ENCODE assay signal across 13 cellular contexts in the genomic region with DNA sequence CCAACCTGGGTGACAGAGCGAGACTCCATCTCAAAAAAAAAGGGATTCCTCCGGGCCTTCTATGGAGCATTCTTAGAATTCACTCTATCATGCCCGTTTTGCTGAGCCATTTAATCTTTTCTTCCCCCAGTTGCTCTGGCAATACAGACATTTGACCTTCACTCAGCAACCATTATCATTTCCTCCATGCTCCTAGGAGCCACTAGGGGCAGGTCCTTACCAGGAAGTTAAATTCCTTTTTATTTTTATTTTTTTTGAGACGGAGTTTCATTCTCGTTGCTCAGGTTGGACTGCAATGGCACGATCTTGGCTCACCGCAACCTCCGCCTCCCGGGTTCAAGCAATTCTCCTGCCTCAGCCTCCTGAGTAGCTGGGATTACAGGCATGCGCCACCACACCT. TPM values are rescaled to one million over a fixed set of nuclear protein-coding genes. Genes with fewer than 3 reads are reported as not detected.
DNase-seq lines count a peak whose midpoint lies in the region; ATAC-seq, FAIRE-seq and TF ChIP-seq lines count a peak whose summit lies in the region.
"Had no signal": no experiment of that assay in that cellular context is flagged by ENCODE, and none has a peak within 500 bp of the region (broad histone marks: within the 10 kb centered on the region; RNA-seq: fewer than 3 reads in every experiment).

No MANE protein-coding gene starts in this region.

- FAIRE-seq in K562 (lab: Jason Lieb, UNC), result peak; percentile 23

- no peak overlapping the region for H3K4ac ChIP-seq in H9 (ENCODE audit: low read depth, low read length)

- no peak overlapping the region for H2BK20ac ChIP-seq in H9 (ENCODE audit: low read depth, low read length, poor library complexity, severe bottlenecking)

- H3K9ac ChIP-seq in H9 (ENCODE audit: extremely low read depth, insufficient read length, low read length), result no peak overlapping the region
- no peak overlapping the region for H3K9ac ChIP-seq in K562 (ENCODE audit: insufficient read depth in 1 of 2, low read depth in 2 of 2, low read length in 2 of 2)

- no peak overlapping the region for H4K91ac ChIP-seq in H9 (ENCODE audit: insufficient read length, low read depth, low read length)

- H3K23me2 ChIP-seq in H9 (ENCODE audit: insufficient read length, low read depth, low read length, poor library complexity, severe bottlenecking), result no peaks in the 10 kb centered on the region

- H3K9me1 ChIP-seq in K562 (ENCODE audit: control insufficient read depth, insufficient read depth, low read length), result no peaks in the 10 kb centered on the region

- H2AFZ ChIP-seq in H9 (ENCODE audit: low read length), result no peak overlapping the region
- H2AFZ ChIP-seq in K562 (ENCODE audit: low read depth, low read length), result peak overlapping the region; percentile 45; the same call in 1 of the 2 replicates

- H3K9me3 Mint-ChIP-seq in H9, result no peaks in the 10 kb centered on the region
- no peaks in the 10 kb centered on the region for H3K9me3 Mint-ChIP-seq in activated T-cell treated with anti-CD3 and anti-CD28 coated beads, Interleukin-2, amount 50 U/mL, for 72 hours
- H3K9me3 Mint-ChIP-seq: memory B cell; stimulated activated naive CD8-positive, alpha-beta T cell treated with anti-CD3 and anti-CD28 coated beads, Interleukin-15, Interleukin-2, amounts not matched to agents 100 ng/mL and 50 ng/mL, for 24 hours had no signal

- no peak overlapping the region for H3T11ph ChIP-seq in H9 (ENCODE audit: low read length)

- no peak overlapping the region for H3K4me3 Mint-ChIP-seq in H9
- H3K4me3 Mint-ChIP-seq in activated T-cell treated with anti-CD3 and anti-CD28 coated beads, Interleukin-2, amount 50 U/mL, for 72 hours, result no peak overlapping the region
- H3K4me3 Mint-ChIP-seq: memory B cell; stimulated activated naive CD8-positive, alpha-beta T cell treated with anti-CD3 and anti-CD28 coated beads, Interleukin-15, Interleukin-2, amounts not matched to agents 100 ng/mL and 50 ng/mL, for 24 hours had no signal

- no peak for TF ChIP-seq EP300 in K562 (IDR thresholded peaks at IDR 0.05; ENCODE audit: low read length)

- H3K27ac Mint-ChIP-seq in H9, result no peak overlapping the region; a peak in 1 of 7 replicates
- no peak overlapping the region for H3K27ac Mint-ChIP-seq in activated T-cell treated with anti-CD3 and anti-CD28 coated beads, Interleukin-2, amount 50 U/mL, for 72 hours
- H3K27ac Mint-ChIP-seq: memory B cell; stimulated activated naive CD8-positive, alpha-beta T cell treated with anti-CD3 and anti-CD28 coated beads, Interleukin-15, Interleukin-2, amounts not matched to agents 100 ng/mL and 50 ng/mL, for 24 hours had no signal

- no peak overlapping the region for H2AK5ac ChIP-seq in H9 (ENCODE audit: insufficient read length, low read length)

- H3K4me1 ChIP-seq in H9 (ENCODE audit: insufficient read depth, low read length), result no peaks in the 10 kb centered on the region
- H3K4me1 ChIP-seq in K562 (replicated peaks in 1 of 2; ENCODE audit: control insufficient read depth in 2 of 2, insufficient read depth in 2 of 2, low read length in 2 of 2), result peaks cover 0 to 7% of the 10 kb centered on the region in 2 experiments; a peak in 3 of 5 replicates

- H3K27ac ChIP-seq in H9 (ENCODE audit: insufficient read length, low read depth, low read length) (no peak overlapping the region), K562 (ENCODE audit: extremely low read depth, low read depth, low read length) (no peak overlapping the region)

- no peak overlapping the region for H2BK120ac ChIP-seq in H9 (ENCODE audit: low read depth, low read length, poor library complexity, severe bottlenecking)

- H3K18ac ChIP-seq in H9 (ENCODE audit: insufficient read length, low read depth, low read length), result no peak overlapping the region

- H3K36me3 ChIP-seq in BJ (ENCODE audit: control insufficient read depth, insufficient read depth, low read length) (no peaks in the 10 kb centered on the region), K562 (ENCODE audit: control insufficient read depth, insufficient read depth, low read length) (no peaks in the 10 kb centered on the region)

- no peaks in the 10 kb centered on the region for H4K20me1 ChIP-seq in H9 (ENCODE audit: control insufficient read depth, insufficient read depth, insufficient read length)
- no peaks in the 10 kb centered on the region for H4K20me1 ChIP-seq in K562 (replicated peaks; ENCODE audit: control insufficient read depth, insufficient read depth, low read length)

- intact Hi-C loops in K562 (cut with micrococcal nuclease), result no loop called here

- no peak overlapping the region for H3K14ac ChIP-seq in H9 (ENCODE audit: insufficient read depth, low read length)

- no peak overlapping the region for H4K5ac ChIP-seq in H9 (ENCODE audit: insufficient read length, low read depth, low read length)

- DNase-seq in BJ (ENCODE audit: low read depth), result no peak
- no peak for DNase-seq in H9
- DNase-seq in K562 (ENCODE audit: extremely low read depth in 1 of 4, low spot score in 3 of 4), result peak; percentile 32 to 46 (median 39)
- no peak for DNase-seq in left lobe of liver (ENCODE audit: low spot score)
- DNase-seq in T1000 (lab: John Stamatoyannopoulos, UW), result no peak
- no peak for DNase-seq in activated T-cell treated with anti-CD3 and anti-CD28 coated beads, Interleukin-2, amount 50 U/mL, for 72 hours
- no peak for DNase-seq in activated CD4-positive, CD25-positive, alpha-beta regulatory T cell treated with anti-CD3 and anti-CD28 coated beads, Interleukin-2, amount 50 U/mL, for 72 hours
- DNase-seq in GM19238 (ENCODE audit: insufficient read length, low spot score), result no peak
- DNase-seq: activated CD4-positive, alpha-beta T cell treated with anti-CD3 and anti-CD28 coated beads, Interleukin-2, amount 50 U/mL, for 4 hours; NCI-H774; stimulated activated CD4-positive, alpha-beta T cell treated with anti-CD3 and anti-CD28 coated beads, Interleukin-4, amount 100 ng/mL, for 24 hours had no signal

- H3K9me3 ChIP-seq in H9 (ENCODE audit: control insufficient read depth, low read depth, low read length), result no peaks in the 10 kb centered on the region
- H3K9me3 ChIP-seq in K562 (replicated peaks; ENCODE audit: control insufficient read depth, insufficient read depth, low read depth, low read length), result no peaks in the 10 kb centered on the region; the same call in 1 of the 2 replicates

- no peaks in the 10 kb centered on the region for H3K79me2 ChIP-seq in H9 (ENCODE audit: insufficient read depth, low read length)
- no peaks in the 10 kb centered on the region for H3K79me2 ChIP-seq in K562 (ENCODE audit: control insufficient read depth, insufficient read depth, low read length)

- H2BK5ac ChIP-seq in H9 (ENCODE audit: insufficient read length, low read length), result no peak overlapping the region

- no peak overlapping the region for H3K23ac ChIP-seq in H9 (ENCODE audit: insufficient read length, low read depth, low read length)

- in situ Hi-C loops in K562 (cut with MboI), result no loop called here

- H3K4me2 ChIP-seq in H9 (ENCODE audit: insufficient read depth, insufficient read length, low read length) (no peak overlapping the region), K562 (ENCODE audit: insufficient read depth, low read length) (no peak overlapping the region)

- CTCF ChIA-PET in BJ (lab: Yijun Ruan, JAX) (interaction anchor here (0.5 kb wide), 1 partner anchor 129 kb away, joined by 3 read pairs; no protein-coding TSS in a partner anchor), K562 (lab: Yijun Ruan, JAX; ENCODE audit: low intra/inter-chr PET ratio) (no interaction called here)

- H3K4me3 ChIP-seq in BJ (ENCODE audit: low read depth, low read length), result no peak overlapping the region
- H3K4me3 ChIP-seq in K562, result no peak overlapping the region

- H3K4me1 Mint-ChIP-seq in H9, result peaks cover 0 to 5% of the 10 kb centered on the region in 2 experiments; a peak in 1 of 4 replicates
- peaks cover 6% of the 10 kb centered on the region for H3K4me1 Mint-ChIP-seq in activated T-cell treated with anti-CD3 and anti-CD28 coated beads, Interleukin-2, amount 50 U/mL, for 72 hours (ENCODE audit: low read depth)
- H3K4me1 Mint-ChIP-seq: memory B cell had no signal

- H3K56ac ChIP-seq in H9 (ENCODE audit: insufficient read length, low read depth, low read length), result no peak overlapping the region

- no peak for TF ChIP-seq RAD21 in K562 (CRISPR knock-in tag; conservative IDR thresholded peaks at IDR 0.05 in 1 of 2, IDR thresholded peaks at IDR 0.05 in 1 of 2)

- no peak overlapping the region for H2BK12ac ChIP-seq in H9 (ENCODE audit: insufficient read length, low read depth, low read length)

- H3K27me3 ChIP-seq in BJ (ENCODE audit: control insufficient read depth, insufficient read depth, low read length), result peaks cover 11% of the 10 kb centered on the region; the same call in 1 of the 2 replicates
- no peaks in the 10 kb centered on the region for H3K27me3 ChIP-seq in H9 (ENCODE audit: insufficient read depth, low read length)
- H3K27me3 ChIP-seq in K562 (ENCODE audit: control insufficient read depth in 2 of 2, insufficient read depth in 2 of 2, low read length in 2 of 2), result peaks cover 4 to 8% of the 10 kb centered on the region in 2 experiments; a peak in 3 of 5 replicates

- POLR2A ChIA-PET in BJ (lab: Charles Lee), result no interaction called here
- POLR2A ChIA-PET in K562 (lab: Yijun Ruan, JAX), result no interaction called here

- TF ChIP-seq CTCF in BJ (IDR thresholded peaks at IDR 0.05; ENCODE audit: insufficient read depth, low read depth, low read length) (peak; percentile 23; the same call in 1 of the 2 replicates), H9 (conservative IDR thresholded peaks at IDR 0.05) (peak; percentile 51; the same call in 2 of the 3 replicates), K562 (IDR thresholded peaks at IDR 0.05 in 2 of 3, conservative IDR thresholded peaks at IDR 0.05 in 1 of 3; ENCODE audit: insufficient read depth in 2 of 3, low read depth in 1 of 3, low read length in 3 of 3) (peak; percentile 33 to 49 (median 35); a peak in 4 of 6 replicates)

- H2BK15ac ChIP-seq in H9 (ENCODE audit: low read depth, low read length), result no peak overlapping the region

- WGBS in H9 (ENCODE audit: extremely low coverage, insufficient read length, low lambda C conversion rate), result no CpG with 5 or more reads among the region's 10 CpGs
- 23% methylated on average over 5 of the region's 10 CpGs for WGBS in K562 (ENCODE audit: insufficient coverage, low coverage, missing lambda C conversion rate)

- no peaks in the 10 kb centered on the region for H3K79me1 ChIP-seq in H9 (ENCODE audit: insufficient read depth, low read depth, low read length, poor library complexity, severe bottlenecking)

- H3K27me3 Mint-ChIP-seq in H9 (ENCODE audit: low read depth), result peaks cover 3% of the 10 kb centered on the region
- H3K27me3 Mint-ChIP-seq in activated T-cell treated with anti-CD3 and anti-CD28 coated beads, Interleukin-2, amount 50 U/mL, for 72 hours (ENCODE audit: low read depth), result no peaks in the 10 kb centered on the region
- H3K27me3 Mint-ChIP-seq: memory B cell had no signal

- H3K36me3 Mint-ChIP-seq in H9 (ENCODE audit: insufficient read depth in 1 of 3, low read depth in 3 of 3), result no peaks in the 10 kb centered on the region
- H3K36me3 Mint-ChIP-seq in activated T-cell treated with anti-CD3 and anti-CD28 coated beads, Interleukin-2, amount 50 U/mL, for 72 hours (ENCODE audit: insufficient read depth in 2 of 2), result no peaks in the 10 kb centered on the region
- H3K36me3 Mint-ChIP-seq: memory B cell had no signal

- no TSS peak for BruUV-seq in K562 (replicated peaks; lab: Mats Ljungman, UMichigan)

- H4K8ac ChIP-seq in H9 (replicated peaks; ENCODE audit: insufficient read length, low read depth, low read length), result no peak overlapping the region

- TF ChIP-seq POLR2A in K562 (conservative IDR thresholded peaks at IDR 0.05), result no peak

- peak; percentile 86 for ATAC-seq in K562
- ATAC-seq in left lobe of liver, result peak; percentile 31
- ATAC-seq in activated T-cell treated with anti-CD3 and anti-CD28 coated beads, Interleukin-2, amount 50 U/mL, for 72 hours (replicated peaks in 1 of 2), result no peak

RNA-seq across cellular contexts. Expression of a gene that starts 9.7 kb away (rescaled TPM):
- polyA plus RNA-seq in BJ (2011; rRNA removed), result 0.05 TPM in 1 of 2 replicates, not detected in the other
- not detected in 2 replicates for polyA minus RNA-seq in BJ (2011; rRNA and poly(A)+ RNA removed)
- 29.9 and 30.9 TPM in 2 replicates for total RNA-seq in H9 (2021)
- 0.30 and 0.32 TPM in 2 replicates for total RNA-seq in K562 (2011; cell fraction: chromatin; rRNA removed; ENCODE audit: low replicate concordance)
- total RNA-seq in K562 (2011; cell fraction: nucleolus; rRNA removed), result under 0.01 and 0.39 TPM in 2 replicates
- total RNA-seq in K562 (2011; cell fraction: nucleoplasm; rRNA removed), result 0.31 and 0.59 TPM in 2 replicates
- 1.4 TPM in 1 of 2 replicates, not detected in the other for total RNA-seq in K562 (2014; rRNA removed)
- total RNA-seq in K562 (2014; rRNA removed; fragmentation: Illumina TruSeq; extraction: Trizol), result 0.04 and 0.06 TPM in 2 replicates
- 0.07 TPM in 1 of 2 replicates, not detected in the other for total RNA-seq in K562 (2015; rRNA removed; fragmentation: Illumina TruSeq; extraction: Trizol)
- total RNA-seq in K562 (2021), result 0.27 and 0.34 TPM in 2 replicates
- 0.14 and 0.16 TPM in 2 replicates for polyA plus RNA-seq in K562 (2011; rRNA removed)
- polyA plus RNA-seq in K562 (2011; cell fraction: cytosol; rRNA removed), result 0.03 and 0.13 TPM in 2 replicates
- polyA plus RNA-seq in K562 (2011; cell fraction: nucleus; rRNA removed), result 0.40 and 0.88 TPM in 2 replicates
- polyA plus RNA-seq in K562 (2012), result 0.04 and 0.09 TPM in 2 replicates
- polyA plus RNA-seq in K562 (2014; fragmentation: Illumina TruSeq; extraction: Trizol), result 0.03 and 0.19 TPM in 2 replicates
- under 1 TPM in 1 of 2 experiments, not detected in 1; 0.18 TPM for polyA plus RNA-seq in K562 (2014; fragmentation: Nextera tagmentation; extraction: Ambion mirVana)
- polyA plus RNA-seq in K562 (2014; rRNA removed), result 0.09 TPM in 1 of 2 replicates, not detected in the other
- 0.04 TPM in 1 of 2 replicates, not detected in the other for polyA minus RNA-seq in K562 (2011; rRNA and poly(A)+ RNA removed)
- polyA minus RNA-seq in K562 (2011; cell fraction: cytosol; rRNA and poly(A)+ RNA removed), result 0.27 TPM in 1 of 2 replicates, not detected in the other
- polyA minus RNA-seq in K562 (2011; cell fraction: nucleus; rRNA and poly(A)+ RNA removed), result 0.11 and 0.13 TPM in 2 replicates
- 51.4 TPM for total RNA-seq in left lobe of liver
- 1 to 10 TPM in 1 of 2 donors, under 1 TPM in 1; 0.69 to 1.9 TPM for total RNA-seq in activated T-cell treated with anti-CD3 and anti-CD28 coated beads, Interleukin-2, amount 50 U/mL, for 72 hours

RNA-seq across cellular contexts. Expression of a gene that starts 38.6 kb away (rescaled TPM):
- polyA plus RNA-seq in BJ (2011; rRNA removed) (14.3 and 18.1 TPM in 2 replicates), K562 (2011; rRNA removed) (1.5 and 2.4 TPM in 2 replicates), K562 (2014; fragmentation: Illumina TruSeq; extraction: Trizol) (1.9 and 2.2 TPM in 2 replicates), K562 (2014; fragmentation: Nextera tagmentation; extraction: Ambion mirVana) (1 to 10 TPM; 1.7 to 2.0 TPM), K562 (2014; rRNA removed) (1.7 TPM in 2 replicates)
- 11.9 and 14.9 TPM in 2 replicates for polyA minus RNA-seq in BJ (2011; rRNA and poly(A)+ RNA removed)
- total RNA-seq in H9 (2021) (6.2 and 6.5 TPM in 2 replicates), K562 (2014; rRNA removed) (1.4 and 1.6 TPM in 2 replicates), K562 (2014; rRNA removed; fragmentation: Illumina TruSeq; extraction: Trizol) (1.2 and 1.6 TPM in 2 replicates), K562 (2015; rRNA removed; fragmentation: Illumina TruSeq; extraction: Trizol) (0.54 and 0.68 TPM in 2 replicates), K562 (2021) (1.4 and 2.0 TPM in 2 replicates), left lobe of liver (1.4 TPM)
- total RNA-seq in K562 (2011; cell fraction: chromatin; rRNA removed; ENCODE audit: low replicate concordance), result 3.5 and 4.6 TPM in 2 replicates
- total RNA-seq in K562 (2011; cell fraction: nucleolus; rRNA removed), result 1.7 and 2.0 TPM in 2 replicates
- 3.4 and 5.6 TPM in 2 replicates for total RNA-seq in K562 (2011; cell fraction: nucleoplasm; rRNA removed)
- 1.1 and 2.3 TPM in 2 replicates for polyA plus RNA-seq in K562 (2011; cell fraction: cytosol; rRNA removed)
- polyA plus RNA-seq in K562 (2011; cell fraction: nucleus; rRNA removed), result 1.2 and 1.7 TPM in 2 replicates
- polyA plus RNA-seq in K562 (2012), result 1.4 and 2.7 TPM in 2 replicates
- 2.3 and 2.7 TPM in 2 replicates for polyA minus RNA-seq in K562 (2011; rRNA and poly(A)+ RNA removed)
- 1.0 and 1.8 TPM in 2 replicates for polyA minus RNA-seq in K562 (2011; cell fraction: cytosol; rRNA and poly(A)+ RNA removed)
- polyA minus RNA-seq in K562 (2011; cell fraction: nucleus; rRNA and poly(A)+ RNA removed), result 0.40 and 1.1 TPM in 2 replicates
- total RNA-seq in activated T-cell treated with anti-CD3 and anti-CD28 coated beads, Interleukin-2, amount 50 U/mL, for 72 hours, result 1 to 10 TPM; 4.3 to 4.8 TPM

RNA-seq across cellular contexts. Expression of a gene that starts 42.2 kb away (rescaled TPM):
- polyA plus RNA-seq in BJ (2011; rRNA removed) (37.1 and 39.8 TPM in 2 replicates), K562 (2011; rRNA removed) (26.8 and 44.3 TPM in 2 replicates), K562 (2014; fragmentation: Illumina TruSeq; extraction: Trizol) (26.5 and 36.4 TPM in 2 replicates), K562 (2014; fragmentation: Nextera tagmentation; extraction: Ambion mirVana) (10 to 100 TPM in 1 of 2 experiments, 1 to 10 TPM in 1; 9.4 to 13.7 TPM), K562 (2014; rRNA removed) (20.8 and 21.5 TPM in 2 replicates)
- 55.2 and 62.7 TPM in 2 replicates for polyA minus RNA-seq in BJ (2011; rRNA and poly(A)+ RNA removed)
- total RNA-seq in H9 (2021) (93.0 and 102 TPM in 2 replicates), K562 (2014; rRNA removed) (16.4 and 25.1 TPM in 2 replicates), K562 (2014; rRNA removed; fragmentation: Illumina TruSeq; extraction: Trizol) (17.6 and 22.0 TPM in 2 replicates), K562 (2015; rRNA removed; fragmentation: Illumina TruSeq; extraction: Trizol) (21.6 and 23.6 TPM in 2 replicates), K562 (2021) (38.2 and 40.6 TPM in 2 replicates), left lobe of liver (29.3 TPM)
- 127 and 201 TPM in 2 replicates for total RNA-seq in K562 (2011; cell fraction: chromatin; rRNA removed; ENCODE audit: low replicate concordance)
- total RNA-seq in K562 (2011; cell fraction: nucleolus; rRNA removed), result 62.0 and 71.8 TPM in 2 replicates
- total RNA-seq in K562 (2011; cell fraction: nucleoplasm; rRNA removed), result 97.2 and 112 TPM in 2 replicates
- 16.8 and 22.3 TPM in 2 replicates for polyA plus RNA-seq in K562 (2011; cell fraction: cytosol; rRNA removed)
- polyA plus RNA-seq in K562 (2011; cell fraction: nucleus; rRNA removed), result 94.4 and 103 TPM in 2 replicates
- polyA plus RNA-seq in K562 (2012), result 20.5 and 23.7 TPM in 2 replicates
- 50.1 and 70.2 TPM in 2 replicates for polyA minus RNA-seq in K562 (2011; rRNA and poly(A)+ RNA removed)
- 29.9 and 31.9 TPM in 2 replicates for polyA minus RNA-seq in K562 (2011; cell fraction: cytosol; rRNA and poly(A)+ RNA removed)
- 32.2 and 47.7 TPM in 2 replicates for polyA minus RNA-seq in K562 (2011; cell fraction: nucleus; rRNA and poly(A)+ RNA removed)
- total RNA-seq in activated T-cell treated with anti-CD3 and anti-CD28 coated beads, Interleukin-2, amount 50 U/mL, for 72 hours, result 100 to 1,000 TPM; 116 to 140 TPM

Comparison
In these comparisons a context has a peak if more than half of its experiments do, and no peak if none do; other contexts are left out.
1. DNase-seq: peak in K562 (4 of 4); none in BJ (single experiment), H9 (single experiment), left lobe of liver (single experiment), T1000 (single experiment), activated T-cell treated with anti-CD3 and anti-CD28 coated beads, Interleukin-2, amount 50 U/mL, for 72 hours (0 of 2), activated CD4-positive, CD25-positive, alpha-beta regulatory T cell treated with anti-CD3 and anti-CD28 coated beads, Interleukin-2, amount 50 U/mL, for 72 hours (single experiment) and GM19238 (single experiment).
2. ATAC-seq: peak in K562 (single experiment) and left lobe of liver (single experiment); none in activated T-cell treated with anti-CD3 and anti-CD28 coated beads, Interleukin-2, amount 50 U/mL, for 72 hours (0 of 2).
3. RNA of a gene that starts 9.7 kb away (total RNA-seq): 51.4 TPM in left lobe of liver (single experiment) and 29.9 to 30.9 TPM in H9; 0.69 to 1.9 TPM in activated T-cell treated with anti-CD3 and anti-CD28 coated beads, Interleukin-2, amount 50 U/mL, for 72 hours and under 0.01 to 1.4 TPM in K562; every median in the first group is over 10 times any median in the second.
4. Peak in every context shown above with its lines, with median percentiles within 50 percentile points of each other: CTCF ChIP-seq.